In the genomic region with DNA sequence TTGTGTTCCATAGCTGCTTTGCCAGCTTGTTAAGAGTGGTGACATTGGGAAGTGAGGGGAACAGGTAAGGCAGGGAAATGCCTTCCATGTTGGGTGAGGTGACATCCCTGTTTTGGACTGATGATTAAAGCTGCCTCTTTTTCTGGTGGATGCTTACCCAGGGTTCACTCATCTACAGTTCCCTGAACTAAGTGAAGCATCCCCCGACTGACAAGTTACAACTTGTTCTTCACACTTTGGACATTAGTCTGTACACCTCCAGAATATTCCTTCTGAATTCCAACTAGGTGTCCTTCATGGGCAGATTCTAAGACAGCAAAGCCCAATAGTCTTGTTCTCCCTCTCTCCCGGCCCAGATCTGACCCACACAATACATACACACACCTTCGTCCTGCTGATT, we compare ENCODE assay signal across 18 cellular contexts.
"Had no signal": no experiment of that assay in that cellular context is flagged by ENCODE, and none has a peak within 500 bp of the region (broad histone marks: within the 10 kb centered on the region; RNA-seq: fewer than 3 reads in every experiment).

No MANE protein-coding gene starts in this region.

- H3K27ac Mint-ChIP-seq: activated naive CD4-positive, alpha-beta T cell treated with anti-CD3 and anti-CD28 coated beads for 36 hours; activated naive CD8-positive, alpha-beta T cell treated with anti-CD3 and anti-CD28 coated beads, Interleukin-2, amount 50 U/mL, for 24 hours; activated T-helper 2 cell treated with anti-CD3 and anti-CD28 coated beads, Interferon-gamma antibody, Interleukin-2, Interleukin-4, amounts not matched to agents 10 μg/mL and 5 μg/mL and 100 μg/mL, durations not matched to agents 14 hours and 24 hours and 36 hours; endodermal cell; nephron progenitor cell; progenitor cell of endocrine pancreas had no signal

- ATAC-seq: activated naive CD8-positive, alpha-beta T cell treated with anti-CD3 and anti-CD28 coated beads, Interleukin-2, amount 50 U/mL, for 24 hours had no signal

- H3K4me3 Mint-ChIP-seq: activated naive CD4-positive, alpha-beta T cell treated with anti-CD3 and anti-CD28 coated beads for 36 hours; activated naive CD8-positive, alpha-beta T cell treated with anti-CD3 and anti-CD28 coated beads, Interleukin-2, amount 50 U/mL, for 24 hours; endodermal cell; nephron progenitor cell had no signal

- H3K27ac ChIP-seq: dorsolateral prefrontal cortex, right atrium auricular region had no signal

- H3K9me3 ChIP-seq: right atrium auricular region had no signal

- H3K27me3 ChIP-seq: dorsolateral prefrontal cortex, right atrium auricular region had no signal

- H3K9me3 Mint-ChIP-seq: activated naive CD4-positive, alpha-beta T cell treated with anti-CD3 and anti-CD28 coated beads for 36 hours; activated T-helper 2 cell treated with anti-CD3 and anti-CD28 coated beads, Interferon-gamma antibody, Interleukin-2, Interleukin-4, amounts not matched to agents 10 μg/mL and 5 μg/mL and 100 μg/mL, durations not matched to agents 14 hours and 24 hours and 36 hours; endodermal cell; nephron progenitor cell had no signal

- DNase-seq: activated CD4-positive, alpha-beta T cell treated with anti-CD3 and anti-CD28 coated beads for 1 hour; activated CD4-positive, alpha-beta T cell treated with anti-CD3 and anti-CD28 coated beads, Interleukin-2, amount 50 U/mL, for 4 hours; activated naive CD4-positive, alpha-beta T cell treated with anti-CD3 and anti-CD28 coated beads for 36 hours; activated naive CD8-positive, alpha-beta T cell treated with anti-CD3 and anti-CD28 coated beads, Interleukin-2, amount 50 U/mL, for 24 hours; aorta; dorsolateral prefrontal cortex; endodermal cell; hippocampal formation; nephron progenitor cell; occipital lobe; stimulated activated CD4-positive, alpha-beta T cell treated with anti-CD3 and anti-CD28 coated beads, Interleukin-2, amount 100 ng/mL, for 48 hours; stimulated activated naive CD4-positive, alpha-beta T cell; substantia nigra; T-helper 1 cell; trophoblast cell had no signal

- H3K27me3 Mint-ChIP-seq: activated naive CD8-positive, alpha-beta T cell treated with anti-CD3 and anti-CD28 coated beads, Interleukin-2, amount 50 U/mL, for 24 hours; progenitor cell of endocrine pancreas had no signal

- H3K4me1 Mint-ChIP-seq: endodermal cell, nephron progenitor cell had no signal

- H3K4me3 ChIP-seq: dorsolateral prefrontal cortex, right atrium auricular region had no signal

- H3K36me3 ChIP-seq: right atrium auricular region had no signal
